In genomic region chr1:165897326-165898303, GRCh38 we compare ENCODE assay signal across 11 cellular contexts.
DNase-seq lines count a peak whose midpoint lies in the region; ATAC-seq and TF ChIP-seq lines count a peak whose summit lies in the region.
"Had no signal": no experiment of that assay in that cellular context is flagged by ENCODE, and none has a peak within 500 bp of the region (broad histone marks: within the 10 kb centered on the region; RNA-seq: fewer than 3 reads in every experiment).

No MANE protein-coding gene starts in this region.

- H3K4me3 ChIP-seq in coronary artery (no peak overlapping the region), gastrocnemius medialis (no peak overlapping the region), lower leg skin (ENCODE audit: low read depth, poor library complexity, severe bottlenecking) (no peak overlapping the region)

- no peaks in the 10 kb centered on the region for H3K9me3 ChIP-seq in gastrocnemius medialis

- in situ Hi-C loops in GM13976 (cut with MboI; ENCODE audit: low sequenced_read_pairs, unreplicated experiment) (no loop called here), gastrocnemius medialis (cut with MboI; ENCODE audit: low sequenced_read_pairs in 4 of 4) (no loop called here)

- ATAC-seq in gastrocnemius medialis (no peak), HG02884 (IDR thresholded peaks at IDR 0.05; ENCODE audit: unreplicated experiment) (no peak)

- H3K27ac ChIP-seq in coronary artery (peak overlapping the region; percentile 81 to 84), gastrocnemius medialis (peak overlapping the region in 3 of 4 donors; percentile 35 to 87 (median 70))
- H3K27ac ChIP-seq: parathyroid adenoma had no signal

- TF ChIP-seq CTCF in GM13976 (IDR thresholded peaks at IDR 0.05; ENCODE audit: borderline replicate concordance, control extremely low read depth, extremely low read depth, insufficient read depth, missing control alignments) (no peak), coronary artery (IDR thresholded peaks at IDR 0.05) (no peak), gastrocnemius medialis (IDR thresholded peaks at IDR 0.05 in 4 of 5, conservative IDR thresholded peaks at IDR 0.05 in 1 of 5) (no peak), lower leg skin (IDR thresholded peaks at IDR 0.05) (no peak)

- DNase-seq in GM13976 (ENCODE audit: low spot score) = peak; percentile 50
- peak; percentile 77 for DNase-seq in LHCN-M2 (ENCODE audit: low read depth)
- DNase-seq in coronary artery (ENCODE audit: low spot score) = no peak
- DNase-seq in gastrocnemius medialis = no peak
- DNase-seq in lower leg skin (ENCODE audit: low spot score in 2 of 2) = no peak
- no peak for DNase-seq in Kasumi-1 (lab: John Stamatoyannopoulos, UW)
- DNase-seq in DMS53 treated with DMSO at 0.1 percent for 48 hours (lab: John Stamatoyannopoulos, UW; ENCODE audit: unreplicated experiment) = no peak
- DNase-seq: activated CD4-positive, alpha-beta T cell treated with anti-CD3 and anti-CD28 coated beads, Interleukin-2, amount 50 U/mL, for 4 hours; central memory CD4-positive, alpha-beta T cell had no signal

- WGBS in lower leg skin, 2 donors = 80 to 84% methylated on average over 12 of the region's 12 CpGs

- TF ChIP-seq POLR2A in gastrocnemius medialis (IDR thresholded peaks at IDR 0.05) = no peak
- no peak for TF ChIP-seq POLR2A in lower leg skin (IDR thresholded peaks at IDR 0.05)

- no peaks in the 10 kb centered on the region for H3K27me3 ChIP-seq in gastrocnemius medialis

- H3K36me3 ChIP-seq in gastrocnemius medialis = no peaks in the 10 kb centered on the region

- intact Hi-C loops in gastrocnemius medialis (cut with DNase I; ENCODE audit: low total_unique reads) (loop anchor here (1.0 to 5.0 kb wide), 2 partner anchors 40 to 68 kb away; no protein-coding TSS in a partner anchor), lower leg skin (cut with DNase I; ENCODE audit: low total_unique reads) (no loop called here)

- H3K4me1 ChIP-seq in gastrocnemius medialis = peaks cover 18 to 24% of the 10 kb centered on the region in 2 donors
- H3K4me1 ChIP-seq: parathyroid adenoma had no signal

Comparison
In these comparisons a context has a peak if more than half of its experiments do, and no peak if none do; other contexts are left out.
1. DNase-seq: peak in GM13976 (single experiment) and LHCN-M2 (single experiment); none in coronary artery (single experiment), gastrocnemius medialis (0 of 2), lower leg skin (0 of 2), Kasumi-1 (0 of 2) and DMS53 treated with DMSO at 0.1 percent for 48 hours (single experiment).